In genomic region chr15:60858511-60859085, GRCh38 we compare ENCODE assay signal across 18 cellular contexts.
"Had no signal": no experiment of that assay in that cellular context is flagged by ENCODE, and none has a peak within 500 bp of the region (broad histone marks: within the 10 kb centered on the region; RNA-seq: fewer than 3 reads in every experiment).

No MANE protein-coding gene starts in this region.

- H3K4me1 Mint-ChIP-seq: activated B cell treated with CpG ODN at 0.5 μM for 24 hours had no signal

- H3K36me3 ChIP-seq: breast epithelium, esophagus muscularis mucosa, upper lobe of right lung had no signal

- H3K4me3 ChIP-seq: breast epithelium, esophagus muscularis mucosa, upper lobe of right lung had no signal

- H3K4me3 Mint-ChIP-seq: activated B cell treated with CpG ODN at 0.5 μM for 24 hours; activated CD4-positive, alpha-beta memory T cell treated with anti-CD3 and anti-CD28 coated beads for 36 hours; activated naive CD8-positive, alpha-beta T cell treated with anti-CD3 and anti-CD28 coated beads, Interleukin-2, amount 50 U/mL, for 24 hours; naive thymus-derived CD8-positive, alpha-beta T cell; stimulated activated effector memory CD8-positive, alpha-beta T cell treated with anti-CD3 and anti-CD28 coated beads, Interleukin-12 subunit alpha, Interleukin-12 subunit beta, amount 100 ng/mL, for 72 hours had no signal

- H3K27ac ChIP-seq: breast epithelium, esophagus muscularis mucosa, upper lobe of right lung had no signal

- H3K4me1 ChIP-seq: breast epithelium, esophagus muscularis mucosa, upper lobe of right lung had no signal

- H3K27me3 Mint-ChIP-seq: activated B cell treated with CpG ODN at 0.5 μM for 24 hours; activated CD4-positive, alpha-beta memory T cell treated with anti-CD3 and anti-CD28 coated beads for 36 hours; activated naive CD8-positive, alpha-beta T cell treated with anti-CD3 and anti-CD28 coated beads, Interleukin-2, amount 50 U/mL, for 24 hours; naive thymus-derived CD8-positive, alpha-beta T cell had no signal

- DNase-seq: activated B cell treated with CpG ODN at 0.5 μM for 24 hours; activated CD4-positive, alpha-beta memory T cell treated with anti-CD3 and anti-CD28 coated beads for 36 hours; activated CD4-positive, alpha-beta T cell treated with anti-CD3 and anti-CD28 coated beads for 4 hours; activated naive CD4-positive, alpha-beta T cell treated with Interleukin-2 at 50 U/mL for 16 hours; activated naive CD8-positive, alpha-beta T cell treated with anti-CD3 and anti-CD28 coated beads, Interleukin-2, amount 50 U/mL, for 24 hours; activated T-cell treated with anti-CD3 and anti-CD28 coated beads for 4 hours; aorta; cortex of kidney; effector CD4-positive, alpha-beta T cell; left cardiac atrium; naive thymus-derived CD8-positive, alpha-beta T cell; stimulated activated CD4-positive, alpha-beta T cell treated with anti-CD3 and anti-CD28 coated beads, Interleukin-4, amount 100 ng/mL, for 24 hours; upper lobe of right lung had no signal

- H3K9me3 Mint-ChIP-seq: activated B cell treated with CpG ODN at 0.5 μM for 24 hours; activated CD4-positive, alpha-beta memory T cell treated with anti-CD3 and anti-CD28 coated beads for 36 hours; activated naive CD8-positive, alpha-beta T cell treated with anti-CD3 and anti-CD28 coated beads, Interleukin-2, amount 50 U/mL, for 24 hours; activated T-helper 2 cell treated with anti-CD3 and anti-CD28 coated beads, Interferon-gamma antibody, Interleukin-2, Interleukin-4, amounts not matched to agents 10 μg/mL and 5 μg/mL and 100 μg/mL, durations not matched to agents 14 hours and 24 hours and 36 hours; naive thymus-derived CD8-positive, alpha-beta T cell; stimulated activated effector memory CD8-positive, alpha-beta T cell treated with anti-CD3 and anti-CD28 coated beads, Interleukin-12 subunit alpha, Interleukin-12 subunit beta, amount 100 ng/mL, for 72 hours had no signal

- H3K36me3 Mint-ChIP-seq: activated CD4-positive, alpha-beta memory T cell treated with anti-CD3 and anti-CD28 coated beads for 36 hours; naive thymus-derived CD8-positive, alpha-beta T cell; stimulated activated effector memory CD8-positive, alpha-beta T cell treated with anti-CD3 and anti-CD28 coated beads, Interleukin-12 subunit alpha, Interleukin-12 subunit beta, amount 100 ng/mL, for 72 hours had no signal

- H3K27ac Mint-ChIP-seq: activated B cell treated with CpG ODN at 0.5 μM for 24 hours; activated CD4-positive, alpha-beta memory T cell treated with anti-CD3 and anti-CD28 coated beads for 36 hours; activated naive CD8-positive, alpha-beta T cell treated with anti-CD3 and anti-CD28 coated beads, Interleukin-2, amount 50 U/mL, for 24 hours; activated T-helper 2 cell treated with anti-CD3 and anti-CD28 coated beads, Interferon-gamma antibody, Interleukin-2, Interleukin-4, amounts not matched to agents 10 μg/mL and 5 μg/mL and 100 μg/mL, durations not matched to agents 14 hours and 24 hours and 36 hours; stimulated activated effector memory CD8-positive, alpha-beta T cell treated with anti-CD3 and anti-CD28 coated beads, Interleukin-12 subunit alpha, Interleukin-12 subunit beta, amount 100 ng/mL, for 72 hours had no signal

- ATAC-seq: activated naive CD8-positive, alpha-beta T cell treated with anti-CD3 and anti-CD28 coated beads, Interleukin-2, amount 50 U/mL, for 24 hours; left cardiac atrium; naive thymus-derived CD8-positive, alpha-beta T cell; sciatic nerve; stimulated activated effector memory CD8-positive, alpha-beta T cell treated with anti-CD3 and anti-CD28 coated beads, Interleukin-12 subunit alpha, Interleukin-12 subunit beta, amount 100 ng/mL, for 72 hours; upper lobe of right lung had no signal

- H3K9me3 ChIP-seq: breast epithelium, esophagus muscularis mucosa, upper lobe of right lung had no signal

- H3K27me3 ChIP-seq: breast epithelium, esophagus muscularis mucosa, upper lobe of right lung had no signal
